ENCODE assay signal across 21 cellular contexts in the genomic region with DNA sequence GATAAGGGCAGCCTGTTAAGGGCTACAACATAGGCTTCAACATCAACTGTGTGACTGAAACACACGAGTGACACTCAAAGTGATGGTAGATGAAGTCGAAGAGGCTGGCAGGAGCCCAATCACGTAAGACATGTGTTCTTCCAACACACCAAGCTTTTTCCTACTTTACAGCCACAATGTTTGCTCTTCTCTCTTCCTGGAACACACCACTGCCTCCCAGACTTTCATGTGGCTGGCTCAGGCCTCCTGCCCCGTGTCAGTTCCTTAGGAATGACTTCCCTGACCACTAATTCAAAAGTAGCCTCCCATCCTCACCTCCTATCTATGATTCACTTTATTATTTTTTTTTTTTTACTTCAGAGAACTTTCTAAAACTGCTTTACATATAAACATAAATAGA.
"Had no signal": no experiment of that assay in that cellular context is flagged by ENCODE, and none has a peak within 500 bp of the region (broad histone marks: within the 10 kb centered on the region; RNA-seq: fewer than 3 reads in every experiment).

No MANE protein-coding gene starts in this region.

- H3K27ac ChIP-seq: ascending aorta, Peyer's patch, RWPE1, SJCRH30 had no signal

- DNase-seq: activated CD4-positive, alpha-beta T cell treated with anti-CD3 and anti-CD28 coated beads for 4 hours; activated CD8-positive, alpha-beta memory T cell treated with anti-CD3 and anti-CD28 coated beads, Interleukin-2, amount 50 U/mL, for 4 hours; activated CD8-positive, alpha-beta T cell treated with anti-CD3 and anti-CD28 coated beads for 36 hours; activated naive CD4-positive, alpha-beta T cell; activated T-cell treated with anti-CD3 and anti-CD28 coated beads, Interleukin-2, amount 50 U/mL, for 72 hours; amniotic stem cell; NCI-H1048; NCI-H1930; NCI-H2107; NCI-H2171 treated with DMSO at 0.1 percent for 48 hours; NCI-H510A treated with DMSO at 0.1 percent for 48 hours; NCI-H69; NK-92 treated with Interleukin-12 subunit alpha and Interleukin-12 subunit beta, amount 100 ng/mL, for 24 hours; OCI-M1; Peyer's patch; Right ventricle myocardium superior had no signal

- H3K4me1 ChIP-seq: ascending aorta, Peyer's patch had no signal

- H3K9me3 ChIP-seq: ascending aorta, Peyer's patch, SJCRH30 had no signal

- H3K4me3 ChIP-seq: ascending aorta, Peyer's patch, SJCRH30 had no signal

- H3K27me3 ChIP-seq: ascending aorta, Peyer's patch had no signal

- ATAC-seq: activated CD4-positive, CD25-positive, alpha-beta regulatory T cell treated with anti-CD3 and anti-CD28 coated beads, Interleukin-2, amount 50 U/mL, for 24 hours; activated CD8-positive, alpha-beta T cell treated with anti-CD3 and anti-CD28 coated beads for 36 hours; activated T-cell treated with anti-CD3 and anti-CD28 coated beads, Interleukin-2, amount 50 U/mL, for 72 hours; SK-N-SH treated with all-trans-retinoic acid at 6 μM for 48 hours had no signal

- H3K36me3 ChIP-seq: ascending aorta, Peyer's patch, SJCRH30 had no signal
